Comparison of ENCODE assay signal across 8 cellular contexts in the genomic region with DNA sequence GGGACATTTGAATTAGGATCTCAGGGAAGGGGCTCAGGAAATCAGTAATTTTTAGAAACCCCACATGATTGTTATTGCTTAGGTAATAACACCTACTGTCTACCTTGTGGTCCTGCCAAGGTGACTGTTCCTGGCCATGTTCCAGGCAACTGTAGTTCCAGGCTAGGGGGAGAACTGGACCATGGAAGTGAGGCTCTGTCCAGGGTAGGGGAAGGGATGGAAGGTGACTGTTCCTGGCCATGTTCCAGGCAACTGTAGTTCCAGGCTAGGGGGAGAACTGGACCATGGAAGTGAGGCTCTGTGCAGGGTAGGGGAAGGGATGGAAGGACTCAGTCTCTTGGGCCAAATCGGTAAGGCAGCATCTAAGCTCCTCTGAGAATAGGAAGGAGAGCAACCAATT. TPM values are rescaled to one million over a fixed set of nuclear protein-coding genes. Genes with fewer than 3 reads are reported as not detected.
A peak's percentile ranks its signal among the peaks of the same experiment; 100 is the strongest.
DNase-seq lines count a peak whose midpoint lies in the region; ATAC-seq, FAIRE-seq and TF ChIP-seq lines count a peak whose summit lies in the region.
"Not testable (repeated sequence)": the region's sequence is repeated elsewhere in the genome, so short reads cannot be mapped to it uniquely, and the experiment has no call there.

No MANE protein-coding gene starts in this region.

- not testable (repeated sequence) for TF ChIP-seq CTCF in CD4-positive, alpha-beta T cell (IDR thresholded peaks at IDR 0.05); activated B cell treated with CpG ODN at 0.5 μM for 24 hours (IDR thresholded peaks at IDR 0.05); astrocyte (IDR thresholded peaks at IDR 0.05; ENCODE audit: insufficient read depth, low read depth, low read length); natural killer cell (IDR thresholded peaks at IDR 0.05)
- TF ChIP-seq CTCF in epithelial cell of proximal tubule (conservative IDR thresholded peaks at IDR 0.05; ENCODE audit: low read depth, low read length) = peak; percentile 13

- H3K9me3 Mint-ChIP-seq in CD4-positive, alpha-beta T cell; IgD-negative memory B cell; activated B cell treated with CpG ODN at 0.5 μM for 24 hours; astrocyte (ENCODE audit: unreplicated experiment); natural killer cell; stimulated activated naive B cell treated with anti-CD40 and anti-IgM and Interleukin-4, amounts not matched to agents 10 μg/mL and 1 μg/mL and 100 μg/mL, for 72 hours: not testable (repeated sequence)

- not testable (repeated sequence) for H3K4me1 ChIP-seq in astrocyte (ENCODE audit: insufficient read depth, low read length)

- peaks cover 84% of the 10 kb centered on the region for H3K36me3 Mint-ChIP-seq in CD4-positive, alpha-beta T cell (ENCODE audit: low read depth)
- not testable (repeated sequence) for H3K36me3 Mint-ChIP-seq in IgD-negative memory B cell; astrocyte (ENCODE audit: low read depth, unreplicated experiment)
- H3K36me3 Mint-ChIP-seq in activated B cell treated with CpG ODN at 0.5 μM for 24 hours (ENCODE audit: low read depth) (peaks cover 76% of the 10 kb centered on the region), natural killer cell (peaks cover 13% of the 10 kb centered on the region)
- H3K36me3 Mint-ChIP-seq in stimulated activated naive B cell treated with anti-CD40 and anti-IgM and Interleukin-4, amounts not matched to agents 10 μg/mL and 1 μg/mL and 100 μg/mL, for 72 hours = peaks cover 39 to 40% of the 10 kb centered on the region in 2 donors

- H3K36me3 ChIP-seq in astrocyte (ENCODE audit: insufficient read depth, low read length) = peaks cover 31% of the 10 kb centered on the region

- H3K4me3 Mint-ChIP-seq in CD4-positive, alpha-beta T cell; IgD-negative memory B cell; activated B cell treated with CpG ODN at 0.5 μM for 24 hours; natural killer cell; stimulated activated naive B cell treated with anti-CD40 and anti-IgM and Interleukin-4, amounts not matched to agents 10 μg/mL and 1 μg/mL and 100 μg/mL, for 72 hours: not testable (repeated sequence)
- peak overlapping the region; percentile 48 for H3K4me3 Mint-ChIP-seq in astrocyte (ENCODE audit: unreplicated experiment)

- H3K79me2 ChIP-seq in astrocyte (ENCODE audit: insufficient read depth, low read length) = peaks cover 73% of the 10 kb centered on the region

- DNase-seq in CD4-positive, alpha-beta T cell; activated B cell treated with CpG ODN at 0.5 μM for 24 hours; astrocyte (ENCODE audit: low read depth); epithelial cell of proximal tubule (ENCODE audit: low read depth); natural killer cell; stimulated activated naive B cell treated with anti-CD40 and anti-IgM and Interleukin-4, amounts not matched to agents 10 μg/mL and 1 μg/mL and 100 μg/mL, for 72 hours: not testable (repeated sequence)
- peak; percentile 55 for DNase-seq in kidney tubule cell (ENCODE audit: low spot score)

- ATAC-seq in CD4-positive, alpha-beta T cell (ENCODE audit: poor library complexity); activated B cell treated with CpG ODN at 0.5 μM for 24 hours (ENCODE audit: low read depth); natural killer cell; stimulated activated naive B cell treated with anti-CD40 and anti-IgM and Interleukin-4, amounts not matched to agents 10 μg/mL and 1 μg/mL and 100 μg/mL, for 72 hours (replicated peaks): not testable (repeated sequence)

- H3K27ac Mint-ChIP-seq in CD4-positive, alpha-beta T cell = peak overlapping the region; percentile 18
- H3K27ac Mint-ChIP-seq in IgD-negative memory B cell = peak overlapping the region in 2 of 3 donors; percentile 18 to 39
- peak overlapping the region; percentile 12 for H3K27ac Mint-ChIP-seq in activated B cell treated with CpG ODN at 0.5 μM for 24 hours
- H3K27ac Mint-ChIP-seq in astrocyte (ENCODE audit: unreplicated experiment) = not testable (repeated sequence)
- peak overlapping the region; percentile 18 to 44 for H3K27ac Mint-ChIP-seq in natural killer cell
- peak overlapping the region; percentile 21 for H3K27ac Mint-ChIP-seq in stimulated activated naive B cell treated with anti-CD40 and anti-IgM and Interleukin-4, amounts not matched to agents 10 μg/mL and 1 μg/mL and 100 μg/mL, for 72 hours

- peaks cover 59% of the 10 kb centered on the region for H4K20me1 ChIP-seq in astrocyte (ENCODE audit: insufficient read depth, low read length)

- FAIRE-seq in astrocyte (lab: Jason Lieb, UNC) = not testable (repeated sequence)

- H3K4me1 Mint-ChIP-seq in CD4-positive, alpha-beta T cell (ENCODE audit: low read depth) = peaks cover 38% of the 10 kb centered on the region
- H3K4me1 Mint-ChIP-seq in IgD-negative memory B cell (peaks cover 6 to 24% (median 18%) of the 10 kb centered on the region in 3 donors), activated B cell treated with CpG ODN at 0.5 μM for 24 hours (peaks cover 19% of the 10 kb centered on the region), natural killer cell (peaks cover 27 to 34% of the 10 kb centered on the region in 2 donors)
- not testable (repeated sequence) for H3K4me1 Mint-ChIP-seq in astrocyte (ENCODE audit: low read depth, unreplicated experiment)
- H3K4me1 Mint-ChIP-seq in stimulated activated naive B cell treated with anti-CD40 and anti-IgM and Interleukin-4, amounts not matched to agents 10 μg/mL and 1 μg/mL and 100 μg/mL, for 72 hours = peaks cover 13 to 20% of the 10 kb centered on the region in 2 donors

- H3K9ac ChIP-seq in astrocyte (ENCODE audit: low read length) = not testable (repeated sequence)

- H3K27me3 Mint-ChIP-seq in CD4-positive, alpha-beta T cell; IgD-negative memory B cell; activated B cell treated with CpG ODN at 0.5 μM for 24 hours; astrocyte (ENCODE audit: low read depth, unreplicated experiment); natural killer cell (ENCODE audit: low read depth in 2 of 2); stimulated activated naive B cell treated with anti-CD40 and anti-IgM and Interleukin-4, amounts not matched to agents 10 μg/mL and 1 μg/mL and 100 μg/mL, for 72 hours: not testable (repeated sequence)

- H2AFZ ChIP-seq in astrocyte (ENCODE audit: low read depth, low read length) = not testable (repeated sequence)

- H3K4me3 ChIP-seq in astrocyte (ENCODE audit: insufficient read depth, low read depth, low read length); epithelial cell of proximal tubule (ENCODE audit: low read depth, low read length): not testable (repeated sequence)

- POLR2A ChIA-PET in CD4-positive, alpha-beta T cell (lab: Charles Lee) = not testable (repeated sequence)
- POLR2A ChIA-PET in activated B cell treated with CpG ODN at 0.5 μM for 24 hours (lab: Charles Lee) = interaction anchor here (0.5 to 1.3 kb wide), 2 partner anchors 14 to 24 kb away, joined by 4 read pairs; a partner anchor contains a TSS

- not testable (repeated sequence) for H3K9me3 ChIP-seq in CD4-positive, alpha-beta T cell (ENCODE audit: control insufficient read depth, low read length); astrocyte (ENCODE audit: insufficient read depth, low read depth, low read length)

- not testable (repeated sequence) for H3K27ac ChIP-seq in CD4-positive, alpha-beta T cell (ENCODE audit: low read depth, low read length); astrocyte (ENCODE audit: low read depth, low read length)

- CTCF ChIA-PET in CD4-positive, alpha-beta T cell (lab: Charles Lee); activated B cell treated with CpG ODN at 0.5 μM for 24 hours (lab: Charles Lee): not testable (repeated sequence)

- not testable (repeated sequence) for H3K27me3 ChIP-seq in CD4-positive, alpha-beta T cell (ENCODE audit: control insufficient read depth, insufficient read depth, low read length); astrocyte (ENCODE audit: insufficient read depth, low read length)

- not testable (repeated sequence) for H3K4me2 ChIP-seq in astrocyte (ENCODE audit: low read length)

- intact Hi-C loops in CD4-positive, alpha-beta T cell (cut with DNase I, micrococcal nuclease); natural killer cell (cut with micrococcal nuclease): not testable (repeated sequence)
- intact Hi-C loops in activated B cell treated with CpG ODN at 0.5 μM for 24 hours (cut with micrococcal nuclease) = loop anchor here (10.0 kb wide), 1 partner anchor 164 kb away; no protein-coding TSS in a partner anchor

RNA-seq across cellular contexts. Expression of a gene that starts 23.5 kb away (rescaled TPM):
- total RNA-seq in CD4-positive, alpha-beta T cell = 10 to 100 TPM; 41.2 to 42.0 TPM
- 26.1 TPM for polyA plus RNA-seq in IgD-negative memory B cell
- total RNA-seq in activated B cell treated with CpG ODN at 0.5 μM for 24 hours (29.1 and 33.6 TPM in 2 replicates), astrocyte (27.4 and 29.6 TPM in 2 replicates), epithelial cell of proximal tubule (13.2 and 14.3 TPM in 2 replicates), natural killer cell (10 to 100 TPM; 34.8 to 39.0 (median 36.9) TPM)
